Comparison of ENCODE assay signal across 23 cellular contexts in genomic region chr17:50204431-50204830, GRCh38. TPM values are rescaled to one million over a fixed set of nuclear protein-coding genes. Genes with fewer than 3 reads are reported as not detected.
A peak's percentile ranks its signal among the peaks of the same experiment; 100 is the strongest.
DNase-seq lines count a peak whose midpoint lies in the region; TF ChIP-seq lines count a peak whose summit lies in the region.
"Had no signal": no experiment of that assay in that cellular context is flagged by ENCODE, and none has a peak within 500 bp of the region (broad histone marks: within the 10 kb centered on the region; RNA-seq: fewer than 3 reads in every experiment).

No MANE protein-coding gene starts in this region.

- peaks cover 17% of the 10 kb centered on the region for H3K36me3 Mint-ChIP-seq in osteocyte (ENCODE audit: unreplicated experiment)
- H3K36me3 Mint-ChIP-seq: stimulated activated naive B cell treated with anti-CD40 and anti-IgM and Interleukin-4, amounts not matched to agents 10 μg/mL and 1 μg/mL and 100 μg/mL, for 72 hours had no signal

- H3K36me3 ChIP-seq in GM23248 (ENCODE audit: low read depth) (peaks cover 11% of the 10 kb centered on the region), esophagus muscularis mucosa (no peaks in the 10 kb centered on the region), stomach smooth muscle (ENCODE audit: control insufficient read depth in 2 of 2, insufficient read depth in 2 of 2, low read length in 2 of 2) (no peaks in the 10 kb centered on the region), adrenal gland (replicated peaks in 1 of 2) (no peaks in the 10 kb centered on the region)
- H3K36me3 ChIP-seq: HAP-1, left ventricle myocardium inferior, neutrophil, thyroid gland had no signal

- no peaks in the 10 kb centered on the region for H4K20me1 ChIP-seq in GM23248 (ENCODE audit: insufficient read depth)

- H3K27ac ChIP-seq in GM23248 (peak overlapping the region; percentile 100), esophagus muscularis mucosa (replicated peaks in 1 of 4) (peak overlapping the region in 3 of 4 donors; percentile 42 to 58 (median 47)), stomach smooth muscle (ENCODE audit: low read length) (peak overlapping the region; percentile 98), adrenal gland (peak overlapping the region in 1 of 5 donors; percentile 63)
- H3K27ac ChIP-seq: neutrophil, SK-N-MC, thyroid gland had no signal

- peaks cover 66% of the 10 kb centered on the region for H3F3A ChIP-seq in GM23248 (ENCODE audit: insufficient read depth)

- H3K4me2 ChIP-seq in GM23248 (ENCODE audit: unreplicated experiment), result peak overlapping the region; percentile 83

- H3K27me3 Mint-ChIP-seq in osteocyte (ENCODE audit: unreplicated experiment), result no peaks in the 10 kb centered on the region

- WGBS in GM23248 (ENCODE audit: low coverage in 1 of 2, low lambda C conversion rate in 2 of 2, missing lambda C conversion rate in 2 of 2), 2 experiments, result 8 to 21% methylated on average over 3 of the region's 3 CpGs
- 74% methylated on average over 3 of the region's 3 CpGs for WGBS in esophagus muscularis mucosa
- 67 to 89% (median 77%) methylated on average over 3 of the region's 3 CpGs for WGBS in adrenal gland, 4 donors

- H3K9ac ChIP-seq in GM23248 (peak overlapping the region; percentile 100), stomach smooth muscle (ENCODE audit: low read length in 2 of 2) (no peak overlapping the region)

- H3K4me3 Mint-ChIP-seq in osteocyte (ENCODE audit: unreplicated experiment), result no peak overlapping the region
- H3K4me3 Mint-ChIP-seq: activated T-cell treated with anti-CD3 and anti-CD28 coated beads, Interleukin-2, amount 50 U/mL, for 72 hours; stimulated activated naive B cell treated with anti-CD40 and anti-IgM and Interleukin-4, amounts not matched to agents 10 μg/mL and 1 μg/mL and 100 μg/mL, for 72 hours had no signal

- peaks cover 78% of the 10 kb centered on the region for H3K4me1 Mint-ChIP-seq in osteocyte (ENCODE audit: unreplicated experiment)

- TF ChIP-seq CTCF in esophagus muscularis mucosa (IDR thresholded peaks at IDR 0.05), result no peak
- TF ChIP-seq CTCF in osteocyte (IDR thresholded peaks at IDR 0.05), result no peak
- no peak for TF ChIP-seq CTCF in adrenal gland (IDR thresholded peaks at IDR 0.05)

- peaks cover 81% of the 10 kb centered on the region for H3K79me2 ChIP-seq in GM23248 (ENCODE audit: insufficient read depth)

- H3K4me3 ChIP-seq in GM23248 (peak overlapping the region; percentile 58), esophagus muscularis mucosa (no peak overlapping the region), stomach smooth muscle (ENCODE audit: low read length in 2 of 2) (no peak overlapping the region), adrenal gland (no peak overlapping the region)
- H3K4me3 ChIP-seq: HAP-1, heart right ventricle, left ventricle myocardium inferior, SK-N-MC, thyroid gland had no signal

- intact Hi-C loops in esophagus muscularis mucosa (cut with DNase I) (no loop called here), adrenal gland (cut with DNase I) (loop anchor here in 1 of 2 donors (5.0 kb wide), 1 partner anchor 93 kb away; no protein-coding TSS in a partner anchor)

- TF ChIP-seq EP300 in esophagus muscularis mucosa (IDR thresholded peaks at IDR 0.05), result no peak

- DNase-seq in GM23248, result no peak
- no peak for DNase-seq in esophagus muscularis mucosa (ENCODE audit: extremely low spot score)
- DNase-seq in osteocyte (ENCODE audit: extremely low spot score, unreplicated experiment), result no peak
- DNase-seq in RKO (ENCODE audit: low spot score), result no peak
- DNase-seq in adrenal gland, result no peak
- no peak for DNase-seq in T-helper 9 cell
- DNase-seq in medulla oblongata (ENCODE audit: extremely low spot score), result no peak
- DNase-seq: activated CD4-positive, CD25-positive, alpha-beta regulatory T cell treated with anti-CD3 and anti-CD28 coated beads, Interleukin-2, amount 50 U/mL, for 72 hours; activated CD8-positive, alpha-beta memory T cell treated with anti-CD3 and anti-CD28 coated beads for 24 hours; activated naive CD4-positive, alpha-beta T cell treated with anti-CD3 and anti-CD28 coated beads, Interleukin-2, amount 50 U/mL, for 16 hours; activated T-cell treated with anti-CD3 and anti-CD28 coated beads, Interleukin-2, amount 50 U/mL, for 72 hours; heart right ventricle; Karpas-422; left ventricle myocardium inferior; NCI-H1092 treated with DMSO at 0.1 percent for 48 hours; NCI-H510A treated with DMSO at 0.1 percent for 48 hours; retina; stimulated activated naive B cell treated with anti-CD40 and anti-IgM and Interleukin-4, amounts not matched to agents 10 μg/mL and 1 μg/mL and 100 μg/mL, for 72 hours; thyroid gland had no signal

- peaks cover 73% of the 10 kb centered on the region for H3K4me1 ChIP-seq in GM23248 (ENCODE audit: insufficient read depth)
- peaks cover 14 to 89% (median 63%) of the 10 kb centered on the region in 4 donors for H3K4me1 ChIP-seq in esophagus muscularis mucosa
- peaks cover 57% of the 10 kb centered on the region for H3K4me1 ChIP-seq in stomach smooth muscle (ENCODE audit: control insufficient read depth, insufficient read depth, low read length)
- peaks cover 3 to 18% of the 10 kb centered on the region in 2 donors for H3K4me1 ChIP-seq in adrenal gland (replicated peaks in 1 of 2)

- H3K27me3 ChIP-seq in GM23248 (replicated peaks; ENCODE audit: insufficient read depth), result no peaks in the 10 kb centered on the region
- peaks cover 0 to 15% (median 3%) of the 10 kb centered on the region in 4 donors for H3K27me3 ChIP-seq in esophagus muscularis mucosa
- H3K27me3 ChIP-seq in stomach smooth muscle (ENCODE audit: control insufficient read depth in 1 of 2, insufficient read depth in 2 of 2, low read length in 2 of 2), result no peaks in the 10 kb centered on the region
- peaks cover 13% of the 10 kb centered on the region for H3K27me3 ChIP-seq in adrenal gland

- H3K9me3 Mint-ChIP-seq in osteocyte (ENCODE audit: unreplicated experiment), result no peaks in the 10 kb centered on the region
- H3K9me3 Mint-ChIP-seq: activated T-cell treated with anti-CD3 and anti-CD28 coated beads, Interleukin-2, amount 50 U/mL, for 72 hours; stimulated activated naive B cell treated with anti-CD40 and anti-IgM and Interleukin-4, amounts not matched to agents 10 μg/mL and 1 μg/mL and 100 μg/mL, for 72 hours had no signal

- H3K9me3 ChIP-seq in GM23248 (ENCODE audit: low read depth) (no peaks in the 10 kb centered on the region), esophagus muscularis mucosa (no peaks in the 10 kb centered on the region), stomach smooth muscle (ENCODE audit: control insufficient read depth in 2 of 2, low read length in 2 of 2) (no peaks in the 10 kb centered on the region), adrenal gland (replicated peaks in 1 of 3) (no peaks in the 10 kb centered on the region)
- H3K9me3 ChIP-seq: HAP-1, heart right ventricle, left ventricle myocardium inferior, neutrophil, thyroid gland had no signal

- peak overlapping the region; percentile 100 for H3K27ac Mint-ChIP-seq in osteocyte (ENCODE audit: unreplicated experiment)
- H3K27ac Mint-ChIP-seq: activated T-cell treated with anti-CD3 and anti-CD28 coated beads, Interleukin-2, amount 50 U/mL, for 72 hours; stimulated activated naive B cell treated with anti-CD40 and anti-IgM and Interleukin-4, amounts not matched to agents 10 μg/mL and 1 μg/mL and 100 μg/mL, for 72 hours had no signal

- H3K9me2 ChIP-seq in GM23248 (ENCODE audit: insufficient read depth), result no peaks in the 10 kb centered on the region

- TF ChIP-seq POLR2A in esophagus muscularis mucosa (IDR thresholded peaks at IDR 0.05; ENCODE audit: low read depth), result no peak
- TF ChIP-seq POLR2A in adrenal gland (IDR thresholded peaks at IDR 0.05), result no peak

- in situ Hi-C loops in GM23248 (cut with MboI), result no loop called here

- H2AFZ ChIP-seq in GM23248, result no peak overlapping the region

RNA-seq across cellular contexts. Expression of gene COL1A1, which starts 3.0 kb away (rescaled TPM):
- 6,472 and 7,860 TPM in 2 replicates for total RNA-seq in GM23248 (2014; rRNA removed; shearing (Covaris generic))
- polyA plus RNA-seq in GM23248 (2016; fragmentation: Nextera tagmentation; extraction: Ambion mirVana) (15,283 and 15,653 TPM in 2 replicates), adrenal gland (100 to 1,000 TPM in 1 of 3 donors, 10 to 100 TPM in 2; 39.6 to 101 (median 40.1) TPM)
- total RNA-seq in esophagus muscularis mucosa (100 to 1,000 TPM in 1 of 4 donors, 10 to 100 TPM in 3; 20.7 to 123 (median 41.5) TPM), osteocyte (25,918 and 28,023 TPM in 2 replicates), adrenal gland (100 to 1,000 TPM in 4 of 8 donors, 10 to 100 TPM in 4; 50.2 to 263 (median 105) TPM)

RNA-seq across cellular contexts. Expression of gene SGCA, which starts 38.6 kb away (rescaled TPM):
- 1.6 TPM in 1 of 2 replicates, not detected in the other for total RNA-seq in GM23248 (2014; rRNA removed; shearing (Covaris generic))
- polyA plus RNA-seq in GM23248 (2016; fragmentation: Nextera tagmentation; extraction: Ambion mirVana) (1.4 and 1.8 TPM in 2 replicates), adrenal gland (1 to 10 TPM in 2 of 3 donors, not detected in 1; 5.2 to 5.5 TPM)
- total RNA-seq in esophagus muscularis mucosa (100 to 1,000 TPM in 1 of 4 donors, 10 to 100 TPM in 3; 72.7 to 145 (median 82.8) TPM), osteocyte (12.0 and 13.0 TPM in 2 replicates), adrenal gland (1 to 10 TPM in 3 of 8 donors, under 1 TPM in 2, not detected in 3; 0.28 to 3.0 (median 1.2) TPM)

RNA-seq across cellular contexts. Expression of gene PPP1R9B, which starts 54.0 kb away (rescaled TPM):
- 62.0 and 69.4 TPM in 2 replicates for total RNA-seq in GM23248 (2014; rRNA removed; shearing (Covaris generic))
- polyA plus RNA-seq in GM23248 (2016; fragmentation: Nextera tagmentation; extraction: Ambion mirVana) (2.3 and 3.2 TPM in 2 replicates), adrenal gland (100 to 1,000 TPM in 1 of 3 donors, 10 to 100 TPM in 2; 21.8 to 128 (median 27.2) TPM)
- total RNA-seq in esophagus muscularis mucosa (10 to 100 TPM; 20.2 to 46.3 (median 37.5) TPM), osteocyte (175 and 176 TPM in 2 replicates), adrenal gland (10 to 100 TPM; 43.9 to 87.0 (median 62.0) TPM)

Comparison
In these comparisons a context has a peak if more than half of its experiments do, and no peak if none do; other contexts are left out.
1. RNA of gene COL1A1, which starts 3.0 kb away (total RNA-seq): 25,918 to 28,023 TPM in osteocyte and 6,472 to 7,860 TPM in GM23248; 50.2 to 263 TPM in adrenal gland and 20.7 to 123 TPM in esophagus muscularis mucosa; every median in the first group is over 10 times any median in the second.